In the genomic region with DNA sequence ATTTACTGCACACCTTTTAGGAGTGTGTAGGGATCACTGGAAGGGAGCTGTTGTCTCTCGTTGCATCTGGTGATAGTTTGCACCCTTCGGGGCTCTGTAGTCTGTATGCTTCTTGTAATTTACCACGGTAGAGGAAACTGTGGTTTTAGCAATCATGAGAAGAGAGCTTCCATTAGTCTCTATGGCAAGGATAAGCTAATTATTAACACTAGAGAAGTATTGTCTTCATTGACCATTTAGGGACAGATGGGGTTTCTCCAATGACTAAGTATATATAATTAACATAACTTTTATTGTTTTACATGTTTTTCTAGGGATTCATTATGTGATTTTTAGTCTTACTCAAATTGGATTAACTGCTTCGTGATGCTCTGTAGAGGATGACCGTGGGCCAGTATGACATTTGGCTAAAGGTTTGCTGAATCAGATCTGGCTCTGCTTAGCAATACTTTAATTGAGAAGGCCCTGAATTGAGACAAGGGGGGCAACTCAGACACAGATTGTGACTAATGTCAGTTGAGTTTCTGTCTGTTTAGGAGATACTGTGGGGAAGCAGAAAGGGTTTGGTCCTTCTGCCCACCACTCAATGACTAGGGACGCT, we compare ENCODE assay signal across 20 cellular contexts. TPM values are rescaled to one million over a fixed set of nuclear protein-coding genes. Genes with fewer than 3 reads are reported as not detected.
DNase-seq lines count a peak whose midpoint lies in the region; ATAC-seq and TF ChIP-seq lines count a peak whose summit lies in the region.
"Had no signal": no experiment of that assay in that cellular context is flagged by ENCODE, and none has a peak within 500 bp of the region (broad histone marks: within the 10 kb centered on the region; RNA-seq: fewer than 3 reads in every experiment).

No MANE protein-coding gene starts in this region.

- H3K27me3 Mint-ChIP-seq in chondrocyte (ENCODE audit: low read depth) = peaks cover 47% of the 10 kb centered on the region

- H3K9me3 Mint-ChIP-seq in chondrocyte (ENCODE audit: low read depth) = no peaks in the 10 kb centered on the region

- H3K4me3 Mint-ChIP-seq in chondrocyte (ENCODE audit: unreplicated experiment) = no peak overlapping the region

- no peak for TF ChIP-seq POLR2A in breast epithelium (IDR thresholded peaks at IDR 0.05)

- no peaks in the 10 kb centered on the region for H3K36me3 Mint-ChIP-seq in chondrocyte (ENCODE audit: low read depth)

- H3K27me3 ChIP-seq in kidney epithelial cell (ENCODE audit: control insufficient read depth, insufficient read depth, low read length) (no peaks in the 10 kb centered on the region), right cardiac atrium (ENCODE audit: control insufficient read depth, insufficient read depth) (no peaks in the 10 kb centered on the region), breast epithelium (peaks cover 0 to 29% of the 10 kb centered on the region in 2 donors)
- H3K27me3 ChIP-seq: right lobe of liver had no signal

- H3K4me1 Mint-ChIP-seq in chondrocyte (ENCODE audit: low read depth) = no peaks in the 10 kb centered on the region

- H3K4me1 ChIP-seq in right cardiac atrium (ENCODE audit: control insufficient read depth, insufficient read depth, low read length) = no peaks in the 10 kb centered on the region
- H3K4me1 ChIP-seq in breast epithelium = no peaks in the 10 kb centered on the region
- H3K4me1 ChIP-seq: left ventricle myocardium inferior, right lobe of liver had no signal

- intact Hi-C loops in right cardiac atrium (cut with DNase I) (no loop called here), breast epithelium (cut with DNase I; ENCODE audit: low total_unique reads) (no loop called here)

- H3K4me3 ChIP-seq in Jurkat, Clone E6-1 (ENCODE audit: low read length) = peak overlapping the region; percentile 27
- H3K4me3 ChIP-seq in kidney epithelial cell (ENCODE audit: low read depth, low read length) (no peak overlapping the region), right cardiac atrium (ENCODE audit: low read length) (no peak overlapping the region), breast epithelium (no peak overlapping the region)
- H3K4me3 ChIP-seq: left ventricle myocardium inferior, PC-9, right lobe of liver, SK-N-MC had no signal

- H3K27ac ChIP-seq in right cardiac atrium (ENCODE audit: low read length) (no peak overlapping the region), breast epithelium (no peak overlapping the region)
- H3K27ac ChIP-seq: left ventricle myocardium inferior, PC-9, right lobe of liver, SK-N-MC had no signal

- TF ChIP-seq CTCF in kidney epithelial cell (IDR thresholded peaks at IDR 0.05; ENCODE audit: insufficient read depth, low read length, poor library complexity, severe bottlenecking) = no peak
- no peak for TF ChIP-seq CTCF in chondrocyte (IDR thresholded peaks at IDR 0.05)
- TF ChIP-seq CTCF in breast epithelium (IDR thresholded peaks at IDR 0.05) = no peak

- 75% methylated on average over 6 of the region's 6 CpGs for WGBS in right cardiac atrium

- H3K36me3 ChIP-seq in kidney epithelial cell (ENCODE audit: control insufficient read depth, insufficient read depth, low read length) = no peaks in the 10 kb centered on the region
- no peaks in the 10 kb centered on the region for H3K36me3 ChIP-seq in breast epithelium
- H3K36me3 ChIP-seq: left ventricle myocardium inferior, right lobe of liver had no signal

- H3K9me3 ChIP-seq in right cardiac atrium (ENCODE audit: control insufficient read depth, low read length) (no peaks in the 10 kb centered on the region), breast epithelium (no peaks in the 10 kb centered on the region)
- H3K9me3 ChIP-seq: left ventricle myocardium inferior, right lobe of liver had no signal

- peak; percentile 67 for ATAC-seq in GM18867 (IDR thresholded peaks at IDR 0.05; ENCODE audit: unreplicated experiment)
- peak; percentile 59 for ATAC-seq in GM21737 (IDR thresholded peaks at IDR 0.05; ENCODE audit: unreplicated experiment)
- no peak for ATAC-seq in right cardiac atrium
- ATAC-seq: right lobe of liver had no signal

- no peak overlapping the region for H3K27ac Mint-ChIP-seq in chondrocyte (ENCODE audit: unreplicated experiment)

- DNase-seq in Jurkat, Clone E6-1 (ENCODE audit: low read depth, low spot score) = peak; percentile 75
- DNase-seq in kidney epithelial cell (ENCODE audit: low read depth) = peak; percentile 59
- DNase-seq in right cardiac atrium = no peak
- no peak for DNase-seq in chondrocyte (ENCODE audit: low spot score)
- DNase-seq in breast epithelium (ENCODE audit: low spot score in 2 of 2) = no peak
- DNase-seq: caudate nucleus, GDM1, GOT3, left ventricle myocardium inferior, MV-4-11, NCI-H2081 treated with DMSO at 0.1 percent for 48 hours, NCI-H526, nucleus accumbens, PC-9, right lobe of liver had no signal

RNA-seq across cellular contexts. Expression of a gene that starts 8.7 kb away (rescaled TPM):
- polyA plus RNA-seq in Jurkat, Clone E6-1 (2012; ENCODE audit: insufficient read depth, insufficient read length) = 3.5 TPM
- total RNA-seq in kidney epithelial cell = 0.75 and 1.5 TPM in 2 replicates
- under 1 TPM; 0.09 to 0.40 (median 0.21) TPM for total RNA-seq in right cardiac atrium
- polyA plus RNA-seq in right cardiac atrium = 0.07 TPM
- not detected in 3 replicates for total RNA-seq in chondrocyte
- total RNA-seq in breast epithelium = 1 to 10 TPM in 1 of 3 donors, under 1 TPM in 1, not detected in 1; 0.73 to 2.1 TPM
- total RNA-seq: PC-9 had no signal

RNA-seq across cellular contexts. Expression of a gene that starts 52.3 kb away (rescaled TPM):
- polyA plus RNA-seq in Jurkat, Clone E6-1 (2012; ENCODE audit: insufficient read depth, insufficient read length) = not detected
- total RNA-seq in kidney epithelial cell (not detected in 2 replicates), right cardiac atrium (not detected), chondrocyte (not detected in 3 replicates), breast epithelium (not detected)
- not detected for polyA plus RNA-seq in right cardiac atrium
- total RNA-seq: fibroblast of villous mesenchyme, left ventricle myocardium inferior, mucosa of gallbladder, PC-9, right lobe of liver had no signal

Comparison
In these comparisons a context has a peak if more than half of its experiments do, and no peak if none do; other contexts are left out.
1. ATAC-seq: peak in GM18867 (single experiment) and GM21737 (single experiment); none in right cardiac atrium (0 of 2).
2. DNase-seq: peak in Jurkat, Clone E6-1 (single experiment) and kidney epithelial cell (single experiment); none in right cardiac atrium (0 of 3), chondrocyte (single experiment) and breast epithelium (0 of 2).